1 cellular context compared by ENCODE assay signal in genomic region chr2:22991844-22992243, GRCh38.
TF ChIP-seq lines count a peak whose summit lies in the region.

No MANE protein-coding gene starts in this region.

TF ChIP-seq in SK-N-SH, 30 proteins besides CTCF, POLR2A, EP300 and RAD21 (continued from another document):
- no peak for TF ChIP-seq PBX3 (IDR thresholded peaks at IDR 0.05)
